ENCODE assay signal across 9 cellular contexts in genomic region chr9:112180387-112180881, GRCh38. TPM values are rescaled to one million over a fixed set of nuclear protein-coding genes. Genes with fewer than 3 reads are reported as not detected.
DNase-seq lines count a peak whose midpoint lies in the region; ATAC-seq, FAIRE-seq and TF ChIP-seq lines count a peak whose summit lies in the region.
"Had no signal": no experiment of that assay in that cellular context is flagged by ENCODE, and none has a peak within 500 bp of the region (broad histone marks: within the 10 kb centered on the region; RNA-seq: fewer than 3 reads in every experiment).

No MANE protein-coding gene starts in this region.

- CTCF ChIA-PET in K562 (lab: Yijun Ruan, JAX; ENCODE audit: low intra/inter-chr PET ratio) (no interaction called here), Calu3 (lab: Charles Lee) (interaction anchor here (0.8 kb wide), 1 partner anchor 648 kb away, joined by 8 read pairs; no protein-coding TSS in a partner anchor)

- no peaks in the 10 kb centered on the region for H4K20me1 ChIP-seq in K562 (replicated peaks; ENCODE audit: control insufficient read depth, insufficient read depth, low read length)

- H3K9ac ChIP-seq in K562 (ENCODE audit: insufficient read depth in 1 of 2, low read depth in 2 of 2, low read length in 2 of 2): peak overlapping the region; percentile 11 to 73; a peak in 3 of 4 replicates
- H3K9ac ChIP-seq: SK-N-SH had no signal

- in situ Hi-C loops in K562 (cut with MboI): no loop called here

- ATAC-seq in activated CD4-positive, CD25-positive, alpha-beta regulatory T cell treated with anti-CD3 and anti-CD28 coated beads, Interleukin-2, amount 50 U/mL, for 24 hours: peak; percentile 88 to 91
- peak; percentile 74 for ATAC-seq in K562

- H3K79me2 ChIP-seq in K562 (ENCODE audit: control insufficient read depth, insufficient read depth, low read length): peaks cover 6% of the 10 kb centered on the region; the same call in 2 of the 3 replicates

- H3K4me1 ChIP-seq in SJSA1 (replicated peaks) (peaks cover 56% of the 10 kb centered on the region), K562 (replicated peaks in 1 of 2; ENCODE audit: control insufficient read depth in 2 of 2, insufficient read depth in 2 of 2, low read length in 2 of 2) (peaks cover 31 to 51% of the 10 kb centered on the region in 2 experiments)

- peaks cover 12% of the 10 kb centered on the region for H3K36me3 Mint-ChIP-seq in Calu3 (ENCODE audit: insufficient read depth, unreplicated experiment)

- H3K4me1 Mint-ChIP-seq in Calu3 (ENCODE audit: low read depth, unreplicated experiment): peaks cover 17% of the 10 kb centered on the region

- peak; percentile 79 for FAIRE-seq in K562 (lab: Jason Lieb, UNC)

- POLR2A ChIA-PET in K562 (lab: Yijun Ruan, JAX): interaction anchor here (0.8 to 3.3 kb wide), 4 partner anchors 10 to 152 kb away, joined by 3 to 14 read pairs (median 4); no protein-coding TSS in a partner anchor

- peak; percentile 81 for TF ChIP-seq EP300 in K562 (IDR thresholded peaks at IDR 0.05; ENCODE audit: low read length)

- no peak for TF ChIP-seq POLR2A in K562 (conservative IDR thresholded peaks at IDR 0.05)

- H3K27me3 ChIP-seq in SJSA1 (replicated peaks): no peaks in the 10 kb centered on the region
- H3K27me3 ChIP-seq in K562 (ENCODE audit: control insufficient read depth in 2 of 2, insufficient read depth in 2 of 2, low read length in 2 of 2): no peaks in the 10 kb centered on the region

- TF ChIP-seq RAD21 in K562 (CRISPR knock-in tag; conservative IDR thresholded peaks at IDR 0.05 in 1 of 2, IDR thresholded peaks at IDR 0.05 in 1 of 2): 0 out of 4 replicates have a peak, but pooled peaks of 1 of the 2 experiments have one; percentile 12

- H3K36me3 ChIP-seq in SJSA1 (no peaks in the 10 kb centered on the region), K562 (ENCODE audit: control insufficient read depth, insufficient read depth, low read length) (no peaks in the 10 kb centered on the region)

- intact Hi-C loops in K562 (cut with micrococcal nuclease) (loop anchor here (2.0 to 5.0 kb wide), 2 partner anchors 44 to 197 kb away; no protein-coding TSS in a partner anchor), Calu3 (cut with micrococcal nuclease; ENCODE audit: unreplicated experiment) (no loop called here)

- no peaks in the 10 kb centered on the region for H3K27me3 Mint-ChIP-seq in Calu3 (ENCODE audit: unreplicated experiment)

- H3K9me1 ChIP-seq in K562 (ENCODE audit: control insufficient read depth, insufficient read depth, low read length): no peaks in the 10 kb centered on the region

- H3K27ac ChIP-seq in SJSA1 (peak overlapping the region; percentile 54), K562 (ENCODE audit: extremely low read depth, low read depth, low read length) (peak overlapping the region; percentile 83)

- no peak for DNase-seq in activated CD4-positive, CD25-positive, alpha-beta regulatory T cell treated with anti-CD3 and anti-CD28 coated beads, Interleukin-2, amount 50 U/mL, for 72 hours
- peak in 1 of 2 experiments; percentile 89 for DNase-seq in SJSA1 (ENCODE audit: low read depth in 1 of 2, low spot score in 2 of 2)
- peak; percentile 72 to 92 (median 80) for DNase-seq in K562 (ENCODE audit: extremely low read depth in 1 of 4, low spot score in 3 of 4)
- peak; percentile 19 for DNase-seq in stimulated activated CD8-positive, alpha-beta memory T cell treated with anti-CD3 and anti-CD28 coated beads, Interleukin-12 subunit alpha, Interleukin-12 subunit beta, amount 100 ng/mL, for 4 hours (ENCODE audit: low read depth)
- DNase-seq in iPS-NIHi7 (ENCODE audit: extremely low spot score): no peak
- no peak for DNase-seq in cerebellar nuclear complex (lab: John Stamatoyannopoulos, UW)
- no peak for DNase-seq in Calu3
- DNase-seq: SK-N-SH had no signal

- H3K4me3 ChIP-seq in SJSA1 (no peak overlapping the region), K562 (no peak overlapping the region)

- peak overlapping the region; percentile 77 for H2AFZ ChIP-seq in K562 (ENCODE audit: low read depth, low read length)

- H3K9me3 Mint-ChIP-seq in Calu3 (ENCODE audit: low read depth, unreplicated experiment): no peaks in the 10 kb centered on the region

- no peak overlapping the region for H3K27ac Mint-ChIP-seq in Calu3 (ENCODE audit: unreplicated experiment)

- H3K4me2 ChIP-seq in K562 (ENCODE audit: insufficient read depth, low read length): peak overlapping the region; percentile 80
- H3K4me2 ChIP-seq: SK-N-SH had no signal

- WGBS in K562 (ENCODE audit: insufficient coverage, low coverage, missing lambda C conversion rate): 0% methylated on average over 3 of the region's 3 CpGs

- no peak overlapping the region for H3K4me3 Mint-ChIP-seq in Calu3 (ENCODE audit: low read depth, unreplicated experiment)

- TF ChIP-seq CTCF in K562 (IDR thresholded peaks at IDR 0.05 in 2 of 3, conservative IDR thresholded peaks at IDR 0.05 in 1 of 3; ENCODE audit: insufficient read depth in 2 of 3, low read depth in 1 of 3, low read length in 3 of 3) (no peak), Calu3 (IDR thresholded peaks at IDR 0.05; ENCODE audit: unreplicated experiment) (no peak)

- H3K9me3 ChIP-seq in SJSA1 (replicated peaks) (no peaks in the 10 kb centered on the region), K562 (replicated peaks; ENCODE audit: control insufficient read depth, insufficient read depth, low read depth, low read length) (no peaks in the 10 kb centered on the region)
- H3K9me3 ChIP-seq: SK-N-SH had no signal

- BruUV-seq in K562 (replicated peaks; lab: Mats Ljungman, UMichigan) (no TSS peak), Calu3 (replicated peaks; lab: Mats Ljungman, UMichigan) (no TSS peak)

TF ChIP-seq in K562, 482 proteins besides CTCF, POLR2A, EP300 and RAD21 (continues in another document):
- no peak for TF ChIP-seq C11orf30 (IDR thresholded peaks at IDR 0.05; ENCODE audit: low read depth)
- TF ChIP-seq FIP1L1 (IDR thresholded peaks at IDR 0.05; ENCODE audit: low read depth, low read length, poor library complexity, severe bottlenecking): no peak
- TF ChIP-seq ATF3 (IDR thresholded peaks at IDR 0.05): peak; percentile 87
- TF ChIP-seq ATF3 (CRISPR knock-in tag; conservative IDR thresholded peaks at IDR 0.05): no peak
- no peak for TF ChIP-seq ZNF212 (CRISPR knock-in tag; IDR thresholded peaks at IDR 0.05)
- 0 out of 2 replicates have a peak, but pooled peaks have one; percentile 11 for TF ChIP-seq ZNF76 (CRISPR knock-in tag; IDR thresholded peaks at IDR 0.05; ENCODE audit: borderline replicate concordance)
- peak in 1 of 2 experiments; percentile 83; a peak in 2 of 4 replicates for TF ChIP-seq RCOR1 (IDR thresholded peaks at IDR 0.05; ENCODE audit: borderline replicate concordance in 1 of 2, low read depth in 2 of 2, low read length in 2 of 2)
- 0 out of 2 replicates have a peak, but pooled peaks have one; percentile 16 for TF ChIP-seq PYGO2 (tag; IDR thresholded peaks at IDR 0.05)
- TF ChIP-seq HDAC1 (IDR thresholded peaks at IDR 0.05): peak in 1 of 2 experiments; percentile 55; a peak in 3 of 4 replicates
- TF ChIP-seq HDAC2 (IDR thresholded peaks at IDR 0.05): no peak; the same call in 1 of the 2 replicates
- TF ChIP-seq CTBP1 (IDR thresholded peaks at IDR 0.05; ENCODE audit: borderline replicate concordance): peak; percentile 91
- TF ChIP-seq ZNF274 (IDR thresholded peaks at IDR 0.05; ENCODE audit: borderline replicate concordance, low read depth, low read length): no peak
- TF ChIP-seq SMARCE1 (IDR thresholded peaks at IDR 0.05): peak; percentile 82
- peak; percentile 22; the same call in 1 of the 2 replicates for TF ChIP-seq DIDO1 (tag; IDR thresholded peaks at IDR 0.05; ENCODE audit: low read depth)
- peak; percentile 59; the same call in 1 of the 2 replicates for TF ChIP-seq TEAD4 (IDR thresholded peaks at IDR 0.05; ENCODE audit: low read length)
- TF ChIP-seq TEAD4 (CRISPR knock-in tag; IDR thresholded peaks at IDR 0.05; ENCODE audit: borderline replicate concordance): no peak
- TF ChIP-seq HES1 (IDR thresholded peaks at IDR 0.05; ENCODE audit: low read depth): 0 out of 2 replicates have a peak, but pooled peaks have one; percentile 23
- TF ChIP-seq ELF4 (CRISPR knock-in tag; IDR thresholded peaks at IDR 0.05): peak; percentile 53; the same call in 1 of the 2 replicates

RNA-seq across cellular contexts. Expression of gene SUSD1, which starts 5.3 kb away (rescaled TPM):
- 24.2 and 32.8 TPM in 2 replicates for total RNA-seq in SJSA1 (2014; rRNA removed; shearing (Covaris generic))
- 117 and 175 TPM in 2 replicates for total RNA-seq in K562 (2011; cell fraction: chromatin; rRNA removed; ENCODE audit: low replicate concordance)
- total RNA-seq in K562 (2011; cell fraction: nucleolus; rRNA removed): 81.5 and 91.5 TPM in 2 replicates
- 112 and 122 TPM in 2 replicates for total RNA-seq in K562 (2011; cell fraction: nucleoplasm; rRNA removed)
- total RNA-seq in K562 (2014; rRNA removed) (27.8 and 35.6 TPM in 2 replicates), K562 (2014; rRNA removed; fragmentation: Illumina TruSeq; extraction: Trizol) (36.1 and 38.2 TPM in 2 replicates), K562 (2015; rRNA removed; fragmentation: Illumina TruSeq; extraction: Trizol) (35.2 and 37.3 TPM in 2 replicates), K562 (2021) (37.4 and 40.4 TPM in 2 replicates), Calu3 (2022) (24.6 and 25.7 TPM in 2 replicates)
- polyA plus RNA-seq in K562 (2011; rRNA removed) (38.0 and 44.4 TPM in 2 replicates), K562 (2014; fragmentation: Illumina TruSeq; extraction: Trizol) (30.1 and 36.1 TPM in 2 replicates), K562 (2014; fragmentation: Nextera tagmentation; extraction: Ambion mirVana) (10 to 100 TPM; 10.9 to 11.9 TPM), K562 (2014; rRNA removed) (21.9 and 31.0 TPM in 2 replicates)
- polyA plus RNA-seq in K562 (2011; cell fraction: cytosol; rRNA removed): 25.2 and 36.0 TPM in 2 replicates
- 36.6 and 39.7 TPM in 2 replicates for polyA plus RNA-seq in K562 (2011; cell fraction: nucleus; rRNA removed)
- 23.3 and 26.8 TPM in 2 replicates for polyA plus RNA-seq in K562 (2012)
- 91.5 and 92.3 TPM in 2 replicates for polyA minus RNA-seq in K562 (2011; rRNA and poly(A)+ RNA removed)
- 38.1 and 39.9 TPM in 2 replicates for polyA minus RNA-seq in K562 (2011; cell fraction: cytosol; rRNA and poly(A)+ RNA removed)
- 36.2 and 58.4 TPM in 2 replicates for polyA minus RNA-seq in K562 (2011; cell fraction: nucleus; rRNA and poly(A)+ RNA removed)

Comparison
In these comparisons a context has a peak if more than half of its experiments do, and no peak if none do; other contexts are left out.
1. DNase-seq: peak in K562 (4 of 4) and stimulated activated CD8-positive, alpha-beta memory T cell treated with anti-CD3 and anti-CD28 coated beads, Interleukin-12 subunit alpha, Interleukin-12 subunit beta, amount 100 ng/mL, for 4 hours (single experiment); none in activated CD4-positive, CD25-positive, alpha-beta regulatory T cell treated with anti-CD3 and anti-CD28 coated beads, Interleukin-2, amount 50 U/mL, for 72 hours (single experiment), iPS-NIHi7 (single experiment), cerebellar nuclear complex (0 of 2) and Calu3 (single experiment).